34 cellular contexts compared by ENCODE assay signal in genomic region chr6:81289229-81289628, GRCh38.
"Had no signal": no experiment of that assay in that cellular context is flagged by ENCODE, and none has a peak within 500 bp of the region (broad histone marks: within the 10 kb centered on the region; RNA-seq: fewer than 3 reads in every experiment).

No MANE protein-coding gene starts in this region.

- H3K4me1 ChIP-seq: adrenal gland, body of pancreas, breast epithelium had no signal

- ATAC-seq: activated CD8-positive, alpha-beta T cell treated with anti-CD3 and anti-CD28 coated beads for 36 hours; activated naive CD4-positive, alpha-beta T cell treated with anti-CD3 and anti-CD28 coated beads, Interleukin-2, amount 50 U/mL, for 72 hours; activated T-cell treated with anti-CD3 and anti-CD28 coated beads, Interleukin-2, amount 50 U/mL, for 4 hours; activated T-cell treated with anti-CD3 and anti-CD28 coated beads, Interleukin-2, amount 50 U/mL, for 72 hours; activated T-helper 17 cell treated with anti-CD3 and anti-CD28 coated beads, Interleukin-2, amount 50 U/mL, for 72 hours; body of pancreas had no signal

- H3K27ac ChIP-seq: adrenal gland, body of pancreas, brain microvascular endothelial cell, breast epithelium, VCaP had no signal

- H3K9me3 ChIP-seq: adrenal gland, body of pancreas, breast epithelium had no signal

- H3K27me3 ChIP-seq: adrenal gland, body of pancreas, brain microvascular endothelial cell, breast epithelium had no signal

- H3K4me3 ChIP-seq: adrenal gland, body of pancreas, breast epithelium had no signal

- H3K36me3 ChIP-seq: adrenal gland, brain microvascular endothelial cell, breast epithelium had no signal

- FAIRE-seq: astrocyte, TTC549 had no signal

- DNase-seq: activated B cell treated with CpG ODN at 0.5 μM for 24 hours; activated CD4-positive, alpha-beta memory T cell treated with anti-CD3 and anti-CD28 coated beads for 36 hours; activated CD4-positive, alpha-beta T cell treated with anti-CD3 and anti-CD28 coated beads for 4 hours; activated CD4-positive, alpha-beta T cell treated with anti-CD3 and anti-CD28 coated beads, Interleukin-2, amount 10 ng/mL, durations not matched to agents 24 days and 14 days; activated CD4-positive, alpha-beta T cell treated with anti-CD3 and anti-CD28 coated beads, Interleukin-2, amount 50 U/mL, for 1 hour; activated CD4-positive, alpha-beta T cell treated with anti-CD3 and anti-CD28 coated beads, Interleukin-2, amount 50 U/mL, for 4 hours; activated CD4-positive, CD25-positive, alpha-beta regulatory T cell treated with anti-CD3 and anti-CD28 coated beads, Interleukin-2, amount 50 U/mL, for 72 hours; activated CD8-positive, alpha-beta memory T cell treated with anti-CD3 and anti-CD28 coated beads, Interleukin-2, amount 50 U/mL, for 4 hours; activated CD8-positive, alpha-beta T cell treated with anti-CD3 and anti-CD28 coated beads for 36 hours; activated effector memory CD4-positive, alpha-beta T cell treated with anti-CD3 and anti-CD28 coated beads, Interleukin-2, amount 50 U/mL, for 16 hours; activated gamma-delta T cell treated with Interleukin-2 at 50 U/mL for 16 hours; activated naive CD4-positive, alpha-beta T cell; activated naive CD4-positive, alpha-beta T cell treated with anti-CD3 and anti-CD28 coated beads for 36 hours; activated naive CD4-positive, alpha-beta T cell treated with anti-CD3 and anti-CD28 coated beads, Interleukin-2, amount 50 U/mL, for 16 hours; activated naive CD8-positive, alpha-beta T cell treated with anti-CD3 and anti-CD28 coated beads for 36 hours; activated T-cell treated with anti-CD3 and anti-CD28 coated beads for 4 hours; activated T-cell treated with anti-CD3 and anti-CD28 coated beads, Interleukin-2, amount 50 U/mL, for 1 hour; activated T-cell treated with anti-CD3 and anti-CD28 coated beads, Interleukin-2, amount 50 U/mL, for 4 hours; activated T-cell treated with anti-CD3 and anti-CD28 coated beads, Interleukin-2, amount 50 U/mL, for 72 hours; adrenal gland; amniotic stem cell; aorta; body of pancreas; brain microvascular endothelial cell; central memory CD4-positive, alpha-beta T cell; T-helper 1 cell; T-helper 2 cell; T-helper 9 cell had no signal
